Comparison of ENCODE assay signal across 15 cellular contexts in the genomic region with DNA sequence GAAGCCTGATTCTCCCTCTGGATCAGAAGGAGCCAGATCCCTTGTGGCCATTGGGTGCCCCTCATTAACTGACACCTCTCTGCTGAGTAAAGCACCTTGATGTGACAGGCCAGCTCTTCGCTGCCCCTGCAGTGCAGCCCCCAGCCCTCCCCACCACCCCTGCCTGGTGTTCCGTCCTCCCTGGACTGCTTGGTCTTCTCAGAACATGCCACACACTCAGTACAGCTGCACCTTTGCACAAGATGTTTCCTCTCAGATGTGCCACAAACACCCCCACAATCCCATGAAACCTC. TPM values are rescaled to one million over a fixed set of nuclear protein-coding genes. Genes with fewer than 3 reads are reported as not detected.
A peak's percentile ranks its signal among the peaks of the same experiment; 100 is the strongest.
DNase-seq lines count a peak whose midpoint lies in the region; ATAC-seq and TF ChIP-seq lines count a peak whose summit lies in the region.
"Had no signal": no experiment of that assay in that cellular context is flagged by ENCODE, and none has a peak within 500 bp of the region (broad histone marks: within the 10 kb centered on the region; RNA-seq: fewer than 3 reads in every experiment).

No MANE protein-coding gene starts in this region.

- POLR2A ChIA-PET in activated CD8-positive, alpha-beta T cell treated with anti-CD3 and anti-CD28 coated beads for 36 hours (lab: Charles Lee) = no interaction called here

- intact Hi-C loops in Right ventricle myocardium inferior (cut with DNase I) (no loop called here), left cardiac atrium (cut with DNase I) (loop anchor here (2.0 to 5.0 kb wide), 3 partner anchors 58 to 101 kb away; no protein-coding TSS in a partner anchor)
- intact Hi-C loops in activated CD8-positive, alpha-beta T cell treated with anti-CD3 and anti-CD28 coated beads for 36 hours (cut with micrococcal nuclease) = loop anchor here (5.0 kb wide), 2 partner anchors 59 to 101 kb away; no protein-coding TSS in a partner anchor

- no peak for DNase-seq in Right ventricle myocardium inferior (ENCODE audit: missing footprints)
- no peak for DNase-seq in left cardiac atrium
- DNase-seq in activated CD8-positive, alpha-beta T cell treated with anti-CD3 and anti-CD28 coated beads for 36 hours = no peak
- DNase-seq in type B pancreatic cell (ENCODE audit: extremely low spot score, unreplicated experiment) = no peak
- no peak for DNase-seq in EL
- no peak for DNase-seq in DMS53 treated with DMSO at 0.1 percent for 48 hours (lab: John Stamatoyannopoulos, UW; ENCODE audit: unreplicated experiment)

- H3K27me3 Mint-ChIP-seq in activated CD8-positive, alpha-beta T cell treated with anti-CD3 and anti-CD28 coated beads for 36 hours = no peaks in the 10 kb centered on the region
- H3K27me3 Mint-ChIP-seq in type B pancreatic cell = peaks cover 3% of the 10 kb centered on the region
- H3K27me3 Mint-ChIP-seq: activated naive CD4-positive, alpha-beta T cell treated with anti-CD3 and anti-CD28 coated beads, Interleukin-2, amount 10 ng/mL, durations not matched to agents 7 days and 5 days had no signal

- H3K27ac Mint-ChIP-seq in activated CD8-positive, alpha-beta T cell treated with anti-CD3 and anti-CD28 coated beads for 36 hours = no peak overlapping the region
- H3K27ac Mint-ChIP-seq in type B pancreatic cell = peak overlapping the region; percentile 91

- TF ChIP-seq CTCF in activated CD8-positive, alpha-beta T cell treated with anti-CD3 and anti-CD28 coated beads for 36 hours (IDR thresholded peaks at IDR 0.05) = no peak
- TF ChIP-seq CTCF in type B pancreatic cell (conservative IDR thresholded peaks at IDR 0.05) = no peak

- CTCF ChIA-PET in activated CD8-positive, alpha-beta T cell treated with anti-CD3 and anti-CD28 coated beads for 36 hours (lab: Charles Lee) = interaction anchor here (0.5 to 5.8 kb wide), 15 partner anchors 8 to 247 kb away, joined by 3 to 45 read pairs (median 11); no protein-coding TSS in a partner anchor

- H3K4me3 Mint-ChIP-seq in activated CD8-positive, alpha-beta T cell treated with anti-CD3 and anti-CD28 coated beads for 36 hours = no peak overlapping the region
- H3K4me3 Mint-ChIP-seq in type B pancreatic cell = no peak overlapping the region
- H3K4me3 Mint-ChIP-seq: activated naive CD4-positive, alpha-beta T cell treated with anti-CD3 and anti-CD28 coated beads, Interleukin-2, amount 10 ng/mL, durations not matched to agents 7 days and 5 days had no signal

- ATAC-seq in Right ventricle myocardium inferior (peak; percentile 2), left cardiac atrium (no peak), HG02870 (IDR thresholded peaks at IDR 0.05; ENCODE audit: unreplicated experiment) (no peak)
- ATAC-seq in activated CD8-positive, alpha-beta T cell treated with anti-CD3 and anti-CD28 coated beads for 36 hours = peak; percentile 8

- H3K4me1 Mint-ChIP-seq in activated CD8-positive, alpha-beta T cell treated with anti-CD3 and anti-CD28 coated beads for 36 hours (ENCODE audit: low read depth) = peaks cover 22% of the 10 kb centered on the region
- H3K4me1 Mint-ChIP-seq in type B pancreatic cell (ENCODE audit: unreplicated experiment) = peaks cover 28% of the 10 kb centered on the region

- no peaks in the 10 kb centered on the region for H3K9me3 Mint-ChIP-seq in activated CD8-positive, alpha-beta T cell treated with anti-CD3 and anti-CD28 coated beads for 36 hours
- H3K9me3 Mint-ChIP-seq in type B pancreatic cell = no peaks in the 10 kb centered on the region
- H3K9me3 Mint-ChIP-seq: activated naive CD4-positive, alpha-beta T cell treated with anti-CD3 and anti-CD28 coated beads, Interleukin-2, amount 10 ng/mL, durations not matched to agents 7 days and 5 days had no signal

- peaks cover 19% of the 10 kb centered on the region for H3K36me3 Mint-ChIP-seq in activated CD8-positive, alpha-beta T cell treated with anti-CD3 and anti-CD28 coated beads for 36 hours (ENCODE audit: low read depth)
- H3K36me3 Mint-ChIP-seq in type B pancreatic cell = peaks cover 10% of the 10 kb centered on the region

- peak overlapping the region; percentile 14 for H3K27ac ChIP-seq in layer of hippocampus (ENCODE audit: low read depth, low read length)
- H3K27ac ChIP-seq: lower lobe of right lung, RWPE1, transverse colon had no signal

- no peaks in the 10 kb centered on the region for H3K27me3 ChIP-seq in layer of hippocampus (ENCODE audit: control insufficient read depth, insufficient read depth, low read length)
- H3K27me3 ChIP-seq: transverse colon had no signal

RNA-seq across cellular contexts. Expression of a gene that starts 20.2 kb away (rescaled TPM):
- 35.2 TPM for total RNA-seq in Right ventricle myocardium inferior
- 10 to 100 TPM; 44.4 to 60.4 TPM for total RNA-seq in left cardiac atrium
- total RNA-seq in activated CD8-positive, alpha-beta T cell treated with anti-CD3 and anti-CD28 coated beads for 36 hours = 10 to 100 TPM; 44.8 to 50.0 TPM
- 60.2 and 63.4 TPM in 2 replicates for total RNA-seq in type B pancreatic cell (ENCODE audit: low replicate concordance)

RNA-seq across cellular contexts. Expression of a gene that starts 35.9 kb away (rescaled TPM):
- total RNA-seq in Right ventricle myocardium inferior (not detected), left cardiac atrium (not detected), type B pancreatic cell (ENCODE audit: low replicate concordance) (0.43 and 0.46 TPM in 2 replicates)
- not detected for total RNA-seq in activated CD8-positive, alpha-beta T cell treated with anti-CD3 and anti-CD28 coated beads for 36 hours
- total RNA-seq: A673; K562; lower lobe of right lung; T-helper 2 cell treated with Interferon-gamma antibody and Interleukin-4, amounts not matched to agents 100 ng/mL and 5 ng/mL, for 36 hours had no signal

Comparison
In these comparisons a context has a peak if more than half of its experiments do, and no peak if none do; other contexts are left out.
1. ATAC-seq: peak in Right ventricle myocardium inferior (single experiment) and activated CD8-positive, alpha-beta T cell treated with anti-CD3 and anti-CD28 coated beads for 36 hours (single experiment); none in left cardiac atrium (0 of 2) and HG02870 (single experiment).